Comparison of ENCODE assay signal across 1 cellular context in genomic region chr7:100919335-100919734, GRCh38.
TF ChIP-seq lines count a peak whose summit lies in the region.

No MANE protein-coding gene starts in this region.

TF ChIP-seq in K562, 482 proteins besides CTCF, POLR2A, EP300 and RAD21:
- TF ChIP-seq RFX1 (IDR thresholded peaks at IDR 0.05) (peak; percentile 76), ESRRA (IDR thresholded peaks at IDR 0.05; ENCODE audit: borderline replicate concordance, low read depth) (peak; percentile 61), YY1 (IDR thresholded peaks at IDR 0.05; ENCODE audit: borderline replicate concordance in 1 of 3, control insufficient read depth in 1 of 3, extremely low read depth in 1 of 3, insufficient read depth in 3 of 3, insufficient read length in 1 of 3, insufficient replicate concordance in 2 of 3, low read depth in 1 of 3, low read length in 2 of 3) (peak in 1 of 3 experiments; percentile 55)
TF ChIP-seq in K562: peak in this region for 3; not testable (repeated sequence) for 479.
